ENCODE assay signal across 16 cellular contexts in genomic region chr1:147699686-147700041, GRCh38. TPM values are rescaled to one million over a fixed set of nuclear protein-coding genes. Genes with fewer than 3 reads are reported as not detected.
A peak's percentile ranks its signal among the peaks of the same experiment; 100 is the strongest.
DNase-seq lines count a peak whose midpoint lies in the region; ATAC-seq and TF ChIP-seq lines count a peak whose summit lies in the region.
"Had no signal": no experiment of that assay in that cellular context is flagged by ENCODE, and none has a peak within 500 bp of the region (broad histone marks: within the 10 kb centered on the region; RNA-seq: fewer than 3 reads in every experiment).

No MANE protein-coding gene starts in this region.

- H3K4me3 Mint-ChIP-seq in CD4-positive, alpha-beta T cell = no peak overlapping the region
- no peak overlapping the region for H3K4me3 Mint-ChIP-seq in Calu3 (ENCODE audit: low read depth, unreplicated experiment)
- H3K4me3 Mint-ChIP-seq in naive thymus-derived CD4-positive, alpha-beta T cell = peak overlapping the region in 2 of 10 donors; percentile 56 to 62
- H3K4me3 Mint-ChIP-seq: activated T-helper 1 cell treated with anti-CD3 and anti-CD28 coated beads, Interleukin-12 subunit alpha, Interleukin-12 subunit beta, Interleukin-2, Interleukin-4 antibody, amounts not matched to agents 30 ng/mL and 10 ng/mL and 1 ng/mL, durations not matched to agents 14 hours and 24 hours and 36 hours; endodermal cell; neural crest cell had no signal

- no peaks in the 10 kb centered on the region for H3K36me3 Mint-ChIP-seq in CD4-positive, alpha-beta T cell (ENCODE audit: low read depth)
- H3K36me3 Mint-ChIP-seq in Calu3 (ENCODE audit: insufficient read depth, unreplicated experiment) = peaks cover 5% of the 10 kb centered on the region
- H3K36me3 Mint-ChIP-seq in naive thymus-derived CD4-positive, alpha-beta T cell = no peaks in the 10 kb centered on the region
- H3K36me3 Mint-ChIP-seq: activated naive CD4-positive, alpha-beta T cell treated with anti-CD3 and anti-CD28 coated beads, Interleukin-2, amount 50 U/mL, for 24 hours had no signal

- peaks cover 6% of the 10 kb centered on the region for H3K27me3 ChIP-seq in CD4-positive, alpha-beta T cell (ENCODE audit: control insufficient read depth, insufficient read depth, low read length)
- no peaks in the 10 kb centered on the region for H3K27me3 ChIP-seq in naive thymus-derived CD4-positive, alpha-beta T cell (ENCODE audit: control insufficient read depth in 2 of 2, insufficient read depth in 2 of 2, low read length in 2 of 2)
- no peaks in the 10 kb centered on the region for H3K27me3 ChIP-seq in ovary
- H3K27me3 ChIP-seq: heart left ventricle had no signal

- no peak for TF ChIP-seq EP300 in ovary (IDR thresholded peaks at IDR 0.05)

- H3K27ac ChIP-seq in CD4-positive, alpha-beta T cell (ENCODE audit: low read depth, low read length) = no peak overlapping the region
- H3K27ac ChIP-seq in VCaP (0 out of 2 replicates have a peak overlapping the region, but pooled peaks have one; percentile 11), ovary (no peak overlapping the region)
- H3K27ac ChIP-seq in naive thymus-derived CD4-positive, alpha-beta T cell (ENCODE audit: low read depth, low read length) = no peak overlapping the region
- H3K27ac ChIP-seq: C4-2B, RWPE1, SK-N-MC had no signal

- intact Hi-C loops in CD4-positive, alpha-beta T cell (cut with DNase I, micrococcal nuclease) = loop anchor here (1.0 to 5.0 kb wide), 5 partner anchors 59 to 426 kb away; no protein-coding TSS in a partner anchor
- intact Hi-C loops in Calu3 (cut with micrococcal nuclease; ENCODE audit: unreplicated experiment) = loop anchor here (2.0 kb wide), 2 partner anchors 35 to 59 kb away; no protein-coding TSS in a partner anchor
- intact Hi-C loops in naive thymus-derived CD4-positive, alpha-beta T cell (cut with micrococcal nuclease) = loop anchor here (1.0 to 5.0 kb wide), 6 partner anchors 29 to 427 kb away; partner anchors contain the start of gene ACP6 (in 2 of the 2)
- intact Hi-C loops in sciatic nerve (cut with DNase I) = no loop called here
- intact Hi-C loops in left cardiac atrium (cut with DNase I) = loop anchor here in 1 of 2 donors (5.0 kb wide), 1 partner anchor 57 kb away; no protein-coding TSS in a partner anchor
- intact Hi-C loops in ovary (cut with DNase I) = no loop called here

- H3K27ac Mint-ChIP-seq in CD4-positive, alpha-beta T cell = peak overlapping the region; percentile 62
- H3K27ac Mint-ChIP-seq in Calu3 (ENCODE audit: unreplicated experiment) = peak overlapping the region; percentile 80
- H3K27ac Mint-ChIP-seq in naive thymus-derived CD4-positive, alpha-beta T cell = peak overlapping the region in 4 of 9 donors; percentile 20 to 73 (median 54)
- H3K27ac Mint-ChIP-seq: activated T-helper 1 cell treated with anti-CD3 and anti-CD28 coated beads, Interleukin-12 subunit alpha, Interleukin-12 subunit beta, Interleukin-2, Interleukin-4 antibody, amounts not matched to agents 30 ng/mL and 10 ng/mL and 1 ng/mL, durations not matched to agents 14 hours and 24 hours and 36 hours; endodermal cell had no signal

- POLR2A ChIA-PET in CD4-positive, alpha-beta T cell (lab: Charles Lee) = no interaction called here
- POLR2A ChIA-PET in naive thymus-derived CD4-positive, alpha-beta T cell (lab: Charles Lee) = no interaction called here

- H3K27me3 Mint-ChIP-seq in CD4-positive, alpha-beta T cell = peaks cover 21% of the 10 kb centered on the region
- no peaks in the 10 kb centered on the region for H3K27me3 Mint-ChIP-seq in Calu3 (ENCODE audit: unreplicated experiment)
- peaks cover 5 to 36% (median 13%) of the 10 kb centered on the region in 5 donors for H3K27me3 Mint-ChIP-seq in naive thymus-derived CD4-positive, alpha-beta T cell

- BruUV-seq in Calu3 (replicated peaks; lab: Mats Ljungman, UMichigan) = no TSS peak

- H3K9me3 ChIP-seq in CD4-positive, alpha-beta T cell (ENCODE audit: control insufficient read depth, low read length) = no peaks in the 10 kb centered on the region
- no peaks in the 10 kb centered on the region for H3K9me3 ChIP-seq in naive thymus-derived CD4-positive, alpha-beta T cell (ENCODE audit: control insufficient read depth in 2 of 3, low read length in 3 of 3)
- H3K9me3 ChIP-seq in ovary = no peaks in the 10 kb centered on the region
- H3K9me3 ChIP-seq: heart left ventricle had no signal

- peaks cover 15% of the 10 kb centered on the region for H3K4me1 Mint-ChIP-seq in CD4-positive, alpha-beta T cell (ENCODE audit: low read depth)
- peaks cover 17% of the 10 kb centered on the region for H3K4me1 Mint-ChIP-seq in Calu3 (ENCODE audit: low read depth, unreplicated experiment)
- H3K4me1 Mint-ChIP-seq in naive thymus-derived CD4-positive, alpha-beta T cell = peaks cover 6 to 17% (median 15%) of the 10 kb centered on the region in 7 donors

- WGBS in ovary, 3 donors = 57 to 68% (median 60%) methylated on average over 3 of the region's 3 CpGs

- no peak for ATAC-seq in CD4-positive, alpha-beta T cell (ENCODE audit: poor library complexity)
- ATAC-seq in naive thymus-derived CD4-positive, alpha-beta T cell = peak; percentile 6
- ATAC-seq in sciatic nerve = no peak
- ATAC-seq in left cardiac atrium = no peak

- H3K36me3 ChIP-seq in naive thymus-derived CD4-positive, alpha-beta T cell (ENCODE audit: control insufficient read depth in 2 of 3, insufficient read depth in 3 of 3, low read length in 3 of 3) = no peaks in the 10 kb centered on the region
- H3K36me3 ChIP-seq in ovary = no peaks in the 10 kb centered on the region
- H3K36me3 ChIP-seq: heart left ventricle had no signal

- no peaks in the 10 kb centered on the region for H3K9me3 Mint-ChIP-seq in CD4-positive, alpha-beta T cell
- no peaks in the 10 kb centered on the region for H3K9me3 Mint-ChIP-seq in Calu3 (ENCODE audit: low read depth, unreplicated experiment)
- peaks cover 0 to 1% (median 0%) of the 10 kb centered on the region in 11 donors for H3K9me3 Mint-ChIP-seq in naive thymus-derived CD4-positive, alpha-beta T cell
- H3K9me3 Mint-ChIP-seq: activated naive CD4-positive, alpha-beta T cell treated with anti-CD3 and anti-CD28 coated beads, Interleukin-2, amount 50 U/mL, for 24 hours; activated T-helper 1 cell treated with anti-CD3 and anti-CD28 coated beads, Interleukin-12 subunit alpha, Interleukin-12 subunit beta, Interleukin-2, Interleukin-4 antibody, amounts not matched to agents 30 ng/mL and 10 ng/mL and 1 ng/mL, durations not matched to agents 14 hours and 24 hours and 36 hours; endodermal cell; neural crest cell had no signal

- no peak overlapping the region for H3K4me3 ChIP-seq in naive thymus-derived CD4-positive, alpha-beta T cell (ENCODE audit: low read length)
- no peak overlapping the region for H3K4me3 ChIP-seq in ovary
- H3K4me3 ChIP-seq: heart left ventricle, SK-N-MC had no signal

- DNase-seq in CD4-positive, alpha-beta T cell = no peak
- DNase-seq in Calu3 (no peak), sciatic nerve (ENCODE audit: low spot score) (no peak), left cardiac atrium (no peak), ovary (no peak)
- DNase-seq in naive thymus-derived CD4-positive, alpha-beta T cell = no peak
- DNase-seq: GOT3 had no signal

- H3K4me1 ChIP-seq in naive thymus-derived CD4-positive, alpha-beta T cell (ENCODE audit: control insufficient read depth in 2 of 2, insufficient read depth in 2 of 2, low read length in 2 of 2) = peaks cover 0 to 7% of the 10 kb centered on the region in 2 donors
- H3K4me1 ChIP-seq in ovary (ENCODE audit: insufficient read depth) = no peaks in the 10 kb centered on the region

- TF ChIP-seq POLR2A in ovary (IDR thresholded peaks at IDR 0.05) = no peak

- CTCF ChIA-PET in CD4-positive, alpha-beta T cell (lab: Charles Lee) = no interaction called here
- CTCF ChIA-PET in Calu3 (lab: Charles Lee) = no interaction called here
- CTCF ChIA-PET in naive thymus-derived CD4-positive, alpha-beta T cell (lab: Charles Lee) = no interaction called here

- TF ChIP-seq CTCF in CD4-positive, alpha-beta T cell (IDR thresholded peaks at IDR 0.05) = no peak
- TF ChIP-seq CTCF in Calu3 (IDR thresholded peaks at IDR 0.05; ENCODE audit: unreplicated experiment) (no peak), VCaP (conservative IDR thresholded peaks at IDR 0.05) (no peak), ovary (IDR thresholded peaks at IDR 0.05) (no peak)

RNA-seq across cellular contexts. Expression of gene ACP6, which starts 29.3 kb away (rescaled TPM):
- total RNA-seq in CD4-positive, alpha-beta T cell = 1 to 10 TPM; 4.6 to 6.9 TPM
- total RNA-seq in Calu3 (2022) = 93.5 and 116 TPM in 2 replicates
- 10 to 100 TPM; 10.3 to 22.4 (median 16.6) TPM for total RNA-seq in naive thymus-derived CD4-positive, alpha-beta T cell
- 10 to 100 TPM in 1 of 2 donors, 1 to 10 TPM in 1; 7.5 to 16.4 TPM for polyA plus RNA-seq in naive thymus-derived CD4-positive, alpha-beta T cell
- 17.6 TPM for total RNA-seq in sciatic nerve
- total RNA-seq in left cardiac atrium = 10 to 100 TPM; 11.8 to 12.9 TPM
- total RNA-seq in ovary = 10 to 100 TPM; 14.5 to 23.8 (median 17.8) TPM
- polyA plus RNA-seq in ovary = 10 to 100 TPM in 1 of 2 donors, 1 to 10 TPM in 1; 8.0 to 28.1 TPM

Comparison
In these comparisons a context has a peak if more than half of its experiments do, and no peak if none do; other contexts are left out.
1. intact Hi-C loops: an anchor here in CD4-positive, alpha-beta T cell (1.0 to 5.0 kb wide), Calu3 (2.0 kb wide) and naive thymus-derived CD4-positive, alpha-beta T cell (1.0 to 5.0 kb wide); none called in sciatic nerve and ovary.